17 cellular contexts compared by ENCODE assay signal in genomic region chr6:143457563-143458359, GRCh38. TPM values are rescaled to one million over a fixed set of nuclear protein-coding genes. Genes with fewer than 3 reads are reported as not detected.
DNase-seq lines count a peak whose midpoint lies in the region; ATAC-seq and TF ChIP-seq lines count a peak whose summit lies in the region.
"Had no signal": no experiment of that assay in that cellular context is flagged by ENCODE, and none has a peak within 500 bp of the region (broad histone marks: within the 10 kb centered on the region; RNA-seq: fewer than 3 reads in every experiment).

No MANE protein-coding gene starts in this region.

- H3K9me3 Mint-ChIP-seq in activated naive CD4-positive, alpha-beta T cell treated with anti-CD3 and anti-CD28 coated beads, Interleukin-2, amount 50 U/mL, for 24 hours, result no peaks in the 10 kb centered on the region
- no peaks in the 10 kb centered on the region for H3K9me3 Mint-ChIP-seq in activated naive CD4-positive, alpha-beta T cell treated with anti-CD3 and anti-CD28 coated beads, Interleukin-2, amount 50 U/mL, for 72 hours
- H3K9me3 Mint-ChIP-seq in MCF 10A (ENCODE audit: unreplicated experiment), result no peaks in the 10 kb centered on the region
- H3K9me3 Mint-ChIP-seq: activated naive CD8-positive, alpha-beta T cell treated with anti-CD3 and anti-CD28 coated beads, Interleukin-2, amount 10 ng/mL, durations not matched to agents 7 days and 5 days; CD8-positive, alpha-beta memory T cell; natural killer cell treated with Interleukin-12 subunit alpha and Interleukin-12 subunit beta and Interleukin-15 and Interleukin-18, amount 100 ng/mL, for 72 hours had no signal

- CTCF ChIA-PET in MCF 10A (lab: Yijun Ruan, JAX), result interaction anchor here (0.7 kb wide), 1 partner anchor 765 kb away, joined by 3 read pairs; no protein-coding TSS in a partner anchor

- BruUV-seq in MCF 10A (replicated peaks; lab: Mats Ljungman, UMichigan), result no TSS peak

- peaks cover 38% of the 10 kb centered on the region for H3K4me1 Mint-ChIP-seq in activated naive CD4-positive, alpha-beta T cell treated with anti-CD3 and anti-CD28 coated beads, Interleukin-2, amount 50 U/mL, for 24 hours
- H3K4me1 Mint-ChIP-seq in MCF 10A (ENCODE audit: insufficient read depth, unreplicated experiment), result peaks cover 22% of the 10 kb centered on the region

- ATAC-seq in activated naive CD4-positive, alpha-beta T cell treated with anti-CD3 and anti-CD28 coated beads, Interleukin-2, amount 50 U/mL, for 72 hours, result no peak
- ATAC-seq in HG02678 (IDR thresholded peaks at IDR 0.05; ENCODE audit: unreplicated experiment), result no peak
- no peak for ATAC-seq in HG02798 (IDR thresholded peaks at IDR 0.05; ENCODE audit: poor library complexity, unreplicated experiment)
- ATAC-seq: left colon; natural killer cell treated with Interleukin-12 subunit alpha and Interleukin-12 subunit beta and Interleukin-15 and Interleukin-18, amount 100 ng/mL, for 72 hours had no signal

- peak overlapping the region; percentile 41 for H3K27ac Mint-ChIP-seq in activated naive CD4-positive, alpha-beta T cell treated with anti-CD3 and anti-CD28 coated beads, Interleukin-2, amount 50 U/mL, for 24 hours
- no peak overlapping the region for H3K27ac Mint-ChIP-seq in activated naive CD4-positive, alpha-beta T cell treated with anti-CD3 and anti-CD28 coated beads, Interleukin-2, amount 50 U/mL, for 72 hours
- no peak overlapping the region for H3K27ac Mint-ChIP-seq in MCF 10A (ENCODE audit: low read depth, unreplicated experiment)
- H3K27ac Mint-ChIP-seq: activated naive CD8-positive, alpha-beta T cell treated with anti-CD3 and anti-CD28 coated beads, Interleukin-2, amount 10 ng/mL, durations not matched to agents 7 days and 5 days; CD8-positive, alpha-beta memory T cell; natural killer cell treated with Interleukin-12 subunit alpha and Interleukin-12 subunit beta and Interleukin-15 and Interleukin-18, amount 100 ng/mL, for 72 hours had no signal

- H3K27me3 Mint-ChIP-seq in activated naive CD4-positive, alpha-beta T cell treated with anti-CD3 and anti-CD28 coated beads, Interleukin-2, amount 50 U/mL, for 24 hours, result no peaks in the 10 kb centered on the region
- H3K27me3 Mint-ChIP-seq in MCF 10A (ENCODE audit: insufficient read depth, unreplicated experiment), result no peaks in the 10 kb centered on the region
- H3K27me3 Mint-ChIP-seq: activated naive CD8-positive, alpha-beta T cell treated with anti-CD3 and anti-CD28 coated beads, Interleukin-2, amount 10 ng/mL, durations not matched to agents 7 days and 5 days; CD8-positive, alpha-beta memory T cell; natural killer cell treated with Interleukin-12 subunit alpha and Interleukin-12 subunit beta and Interleukin-15 and Interleukin-18, amount 100 ng/mL, for 72 hours had no signal

- POLR2A ChIA-PET in MCF 10A (lab: Yijun Ruan, JAX), result interaction anchor here (0.7 kb wide), 2 partner anchors 8 to 23 kb away, joined by 3 read pairs; no protein-coding TSS in a partner anchor

- intact Hi-C loops in MCF 10A (cut with micrococcal nuclease), result no loop called here

- H3K36me3 Mint-ChIP-seq in activated naive CD4-positive, alpha-beta T cell treated with anti-CD3 and anti-CD28 coated beads, Interleukin-2, amount 50 U/mL, for 24 hours, result peaks cover 15% of the 10 kb centered on the region
- H3K36me3 Mint-ChIP-seq in activated naive CD4-positive, alpha-beta T cell treated with anti-CD3 and anti-CD28 coated beads, Interleukin-2, amount 50 U/mL, for 72 hours, result peaks cover 0 to 6% of the 10 kb centered on the region in 2 donors
- peaks cover 25% of the 10 kb centered on the region for H3K36me3 Mint-ChIP-seq in MCF 10A (ENCODE audit: insufficient read depth, unreplicated experiment)

- DNase-seq in activated naive CD4-positive, alpha-beta T cell treated with anti-CD3 and anti-CD28 coated beads, Interleukin-2, amount 50 U/mL, for 72 hours (ENCODE audit: low spot score in 2 of 2), result no peak
- DNase-seq in MCF 10A (ENCODE audit: unreplicated experiment), result peak; percentile 1
- peak; percentile 10 for DNase-seq in left kidney (ENCODE audit: low read depth, low spot score)
- DNase-seq in dermis blood vessel endothelial cell, result no peak
- DNase-seq in NCI-H510A treated with DMSO at 0.1 percent for 48 hours (lab: John Stamatoyannopoulos, UW), result no peak
- DNase-seq: 8988T; activated CD4-positive, CD25-positive, alpha-beta regulatory T cell; activated CD8-positive, alpha-beta memory T cell treated with anti-CD3 and anti-CD28 coated beads, Interleukin-2, amount 50 U/mL, for 48 hours; activated naive CD8-positive, alpha-beta T cell treated with anti-CD3 and anti-CD28 coated beads, Interleukin-2, amount 10 ng/mL, durations not matched to agents 7 days and 5 days; CD8-positive, alpha-beta memory T cell; effector CD4-positive, alpha-beta T cell; left colon; NCI-H1092 had no signal

- no peak for TF ChIP-seq CTCF in MCF 10A (IDR thresholded peaks at IDR 0.05; ENCODE audit: unreplicated experiment)

- no peak overlapping the region for H3K4me3 Mint-ChIP-seq in activated naive CD4-positive, alpha-beta T cell treated with anti-CD3 and anti-CD28 coated beads, Interleukin-2, amount 50 U/mL, for 24 hours
- no peak overlapping the region for H3K4me3 Mint-ChIP-seq in MCF 10A (ENCODE audit: unreplicated experiment)
- H3K4me3 Mint-ChIP-seq: activated naive CD8-positive, alpha-beta T cell treated with anti-CD3 and anti-CD28 coated beads, Interleukin-2, amount 10 ng/mL, durations not matched to agents 7 days and 5 days; CD8-positive, alpha-beta memory T cell; natural killer cell treated with Interleukin-12 subunit alpha and Interleukin-12 subunit beta and Interleukin-15 and Interleukin-18, amount 100 ng/mL, for 72 hours had no signal

RNA-seq across cellular contexts. Expression of gene PEX3, which starts 7.2 kb away (rescaled TPM):
- 10 to 100 TPM in 1 of 2 donors, 1 to 10 TPM in 1; 8.3 to 50.0 TPM for total RNA-seq in activated naive CD4-positive, alpha-beta T cell treated with anti-CD3 and anti-CD28 coated beads, Interleukin-2, amount 50 U/mL, for 72 hours
- total RNA-seq in MCF 10A (2022), result 19.8 and 24.3 TPM in 2 replicates
- total RNA-seq in dermis blood vessel endothelial cell, result 15.1 and 23.4 TPM in 2 replicates

RNA-seq across cellular contexts. Expression of gene ADAT2, which starts 7.3 kb away (rescaled TPM):
- 10 to 100 TPM; 19.7 to 30.8 TPM for total RNA-seq in activated naive CD4-positive, alpha-beta T cell treated with anti-CD3 and anti-CD28 coated beads, Interleukin-2, amount 50 U/mL, for 72 hours
- 23.2 and 27.7 TPM in 2 replicates for total RNA-seq in MCF 10A (2022)
- 3.1 and 3.8 TPM in 2 replicates for total RNA-seq in dermis blood vessel endothelial cell

RNA-seq across cellular contexts. Expression of gene FUCA2, which starts 53.8 kb away (rescaled TPM):
- 10 to 100 TPM; 12.1 to 17.6 TPM for total RNA-seq in activated naive CD4-positive, alpha-beta T cell treated with anti-CD3 and anti-CD28 coated beads, Interleukin-2, amount 50 U/mL, for 72 hours
- 54.8 and 62.2 TPM in 2 replicates for total RNA-seq in MCF 10A (2022)
- total RNA-seq in dermis blood vessel endothelial cell, result 30.3 and 52.8 TPM in 2 replicates

Comparison
In these comparisons a context has a peak if more than half of its experiments do, and no peak if none do; other contexts are left out.
1. DNase-seq: peak in MCF 10A (single experiment) and left kidney (single experiment); none in activated naive CD4-positive, alpha-beta T cell treated with anti-CD3 and anti-CD28 coated beads, Interleukin-2, amount 50 U/mL, for 72 hours (0 of 2), dermis blood vessel endothelial cell (single experiment) and NCI-H510A treated with DMSO at 0.1 percent for 48 hours (single experiment).